In genomic region chr4:100949350-100949935, GRCh38 we compare ENCODE assay signal across 12 cellular contexts.
"Had no signal": no experiment of that assay in that cellular context is flagged by ENCODE, and none has a peak within 500 bp of the region (broad histone marks: within the 10 kb centered on the region; RNA-seq: fewer than 3 reads in every experiment).

No MANE protein-coding gene starts in this region.

- H3K4me3 ChIP-seq: ascending aorta, testis, upper lobe of right lung had no signal

- H3K27ac ChIP-seq: ascending aorta, testis, upper lobe of right lung had no signal

- DNase-seq: activated CD4-positive, alpha-beta T cell treated with anti-CD3 and anti-CD28 coated beads, Interleukin-2, amount 10 ng/mL, durations not matched to agents 24 days and 14 days; activated naive CD4-positive, alpha-beta T cell treated with Interleukin-2 at 50 U/mL for 16 hours; activated naive CD8-positive, alpha-beta T cell treated with anti-CD3 and anti-CD28 coated beads, Interleukin-2, amount 50 U/mL, for 24 hours; effector CD4-positive, alpha-beta T cell; left ventricle myocardium superior; stimulated activated CD4-positive, alpha-beta T cell treated with anti-CD3 and anti-CD28 coated beads, Interleukin-2, amount 100 ng/mL, for 48 hours; stimulated activated naive CD8-positive, alpha-beta T cell treated with anti-CD3 and anti-CD28 coated beads, Interleukin-15, Interleukin-2, amounts not matched to agents 100 U/mL and 50 U/mL, for 24 hours; testis; upper lobe of right lung had no signal

- ATAC-seq: activated naive CD8-positive, alpha-beta T cell treated with anti-CD3 and anti-CD28 coated beads, Interleukin-2, amount 50 U/mL, for 24 hours; left ventricle myocardium superior; sciatic nerve; stimulated activated naive CD8-positive, alpha-beta T cell treated with anti-CD3 and anti-CD28 coated beads, Interleukin-15, Interleukin-2, amounts not matched to agents 100 U/mL and 50 U/mL, for 24 hours; upper lobe of right lung; WTC11 had no signal
